ENCODE assay signal across 8 cellular contexts in genomic region chr5:150317048-150318003, GRCh38. TPM values are rescaled to one million over a fixed set of nuclear protein-coding genes. Genes with fewer than 3 reads are reported as not detected.
A peak's percentile ranks its signal among the peaks of the same experiment; 100 is the strongest.
DNase-seq lines count a peak whose midpoint lies in the region; ATAC-seq, FAIRE-seq and TF ChIP-seq lines count a peak whose summit lies in the region.

No MANE protein-coding gene starts in this region.

- intact Hi-C loops in K562 (cut with micrococcal nuclease) (no loop called here), thyroid gland (cut with DNase I) (no loop called here)

- no peak overlapping the region for H2BK15ac ChIP-seq in mesendoderm (replicated peaks; ENCODE audit: low read depth)

- H3K79me1 ChIP-seq in mesendoderm (ENCODE audit: low read length) = no peaks in the 10 kb centered on the region

- H3K4ac ChIP-seq in mesendoderm (ENCODE audit: low read depth, low read length) = no peak overlapping the region

- peaks cover 8 to 29% of the 10 kb centered on the region in 2 experiments; a peak in 4 of 5 replicates for H3K27me3 ChIP-seq in K562 (ENCODE audit: control insufficient read depth in 2 of 2, insufficient read depth in 2 of 2, low read length in 2 of 2)
- no peaks in the 10 kb centered on the region for H3K27me3 ChIP-seq in mesendoderm (ENCODE audit: insufficient read depth, low read length, poor library complexity)
- H3K27me3 ChIP-seq in thyroid gland = no peaks in the 10 kb centered on the region

- peaks cover 0 to 4% of the 10 kb centered on the region in 2 experiments; a peak in 2 of 5 replicates for H3K4me1 ChIP-seq in K562 (replicated peaks in 1 of 2; ENCODE audit: control insufficient read depth in 2 of 2, insufficient read depth in 2 of 2, low read length in 2 of 2)
- H3K4me1 ChIP-seq in mesendoderm (ENCODE audit: control insufficient read depth, low read depth, low read length) = peaks cover 5% of the 10 kb centered on the region
- H3K4me1 ChIP-seq in thyroid gland = peaks cover 5 to 8% of the 10 kb centered on the region in 2 donors

- in situ Hi-C loops in K562 (cut with MboI) = no loop called here

- H4K8ac ChIP-seq in mesendoderm (ENCODE audit: low read depth, low read length) = no peak overlapping the region

- H3K79me2 ChIP-seq in K562 (ENCODE audit: control insufficient read depth, insufficient read depth, low read length) (no peaks in the 10 kb centered on the region), mesendoderm (ENCODE audit: control insufficient read depth, insufficient read depth, low read length) (no peaks in the 10 kb centered on the region)

- no peak for TF ChIP-seq POLR2A in K562 (conservative IDR thresholded peaks at IDR 0.05)
- TF ChIP-seq POLR2A in thyroid gland (IDR thresholded peaks at IDR 0.05) = no peak

- H3K4me3 ChIP-seq in AG10803 (ENCODE audit: low read length) (no peak overlapping the region), K562 (no peak overlapping the region), mesendoderm (ENCODE audit: low read length) (no peak overlapping the region), thyroid gland (replicated peaks in 1 of 3) (no peak overlapping the region)

- no peak overlapping the region for H4K5ac ChIP-seq in mesendoderm (ENCODE audit: low read length)

- BruUV-seq in K562 (replicated peaks; lab: Mats Ljungman, UMichigan) = no TSS peak

- no peak for FAIRE-seq in K562 (lab: Jason Lieb, UNC)

- no peak overlapping the region for H3K4me2 ChIP-seq in K562 (ENCODE audit: insufficient read depth, low read length)
- H3K4me2 ChIP-seq in mesendoderm (ENCODE audit: low read length) = no peak overlapping the region

- H2BK120ac ChIP-seq in mesendoderm (ENCODE audit: low read depth, low read length) = no peak overlapping the region

- WGBS in K562 (ENCODE audit: insufficient coverage, low coverage, missing lambda C conversion rate) = 5% methylated on average over 10 of the region's 11 CpGs
- WGBS in mesendoderm (ENCODE audit: extremely low coverage, insufficient coverage, low lambda C conversion rate) = no CpG with 5 or more reads among the region's 11 CpGs
- WGBS in thyroid gland, 2 donors = 80 to 87% methylated on average over 11 of the region's 11 CpGs

- ATAC-seq in K562 (peak; percentile 54), GM18498 (IDR thresholded peaks at IDR 0.05; ENCODE audit: unreplicated experiment) (no peak)

- no peak overlapping the region for H2BK5ac ChIP-seq in mesendoderm (ENCODE audit: low read length)

- H3K9ac ChIP-seq in K562 (ENCODE audit: insufficient read depth in 1 of 2, low read depth in 2 of 2, low read length in 2 of 2) (peak overlapping the region in 1 of 2 experiments; percentile 43; a peak in 1 of 4 replicates), mesendoderm (ENCODE audit: low read length) (no peak overlapping the region)

- CTCF ChIA-PET in K562 (lab: Yijun Ruan, JAX; ENCODE audit: low intra/inter-chr PET ratio) = no interaction called here

- DNase-seq in AG10803 (ENCODE audit: low read depth) (peak; percentile 85), HS-27A (ENCODE audit: low read depth) (peak; percentile 77), K562 (ENCODE audit: extremely low read depth in 1 of 4, low spot score in 3 of 4) (peak; percentile 22 to 56 (median 27)), mesendoderm (peak; percentile 95), SIG-M5 (lab: John Stamatoyannopoulos, UW) (no peak), retina (no peak), thyroid gland (no peak)

- H2AFZ ChIP-seq in K562 (ENCODE audit: low read depth, low read length) = no peak overlapping the region

- TF ChIP-seq RAD21 in K562 (CRISPR knock-in tag; conservative IDR thresholded peaks at IDR 0.05 in 1 of 2, IDR thresholded peaks at IDR 0.05 in 1 of 2) = no peak

- no peaks in the 10 kb centered on the region; the same call in 1 of the 2 replicates for H3K9me3 ChIP-seq in K562 (replicated peaks; ENCODE audit: control insufficient read depth, insufficient read depth, low read depth, low read length)
- H3K9me3 ChIP-seq in thyroid gland = no peaks in the 10 kb centered on the region

- peaks cover 2% of the 10 kb centered on the region; the same call in 1 of the 2 replicates for H4K20me1 ChIP-seq in K562 (replicated peaks; ENCODE audit: control insufficient read depth, insufficient read depth, low read length)

- TF ChIP-seq CTCF in AG10803 (conservative IDR thresholded peaks at IDR 0.05; ENCODE audit: low read length) (no peak), K562 (IDR thresholded peaks at IDR 0.05 in 2 of 3, conservative IDR thresholded peaks at IDR 0.05 in 1 of 3; ENCODE audit: insufficient read depth in 2 of 3, low read depth in 1 of 3, low read length in 3 of 3) (no peak), thyroid gland (IDR thresholded peaks at IDR 0.05) (no peak)

- H2AK5ac ChIP-seq in mesendoderm (ENCODE audit: low read length) = no peak overlapping the region

- POLR2A ChIA-PET in K562 (lab: Yijun Ruan, JAX) = interaction anchor here (0.7 kb wide), 1 partner anchor 9 kb away, joined by 3 read pairs; no protein-coding TSS in a partner anchor

- no peak; the same call in 1 of the 2 replicates for TF ChIP-seq EP300 in K562 (IDR thresholded peaks at IDR 0.05; ENCODE audit: low read length)

- H3K36me3 ChIP-seq in K562 (ENCODE audit: control insufficient read depth, insufficient read depth, low read length) (no peaks in the 10 kb centered on the region), mesendoderm (ENCODE audit: control insufficient read depth, insufficient read depth, low read length) (no peaks in the 10 kb centered on the region), thyroid gland (no peaks in the 10 kb centered on the region)

- no peak overlapping the region for H3K27ac ChIP-seq in K562 (ENCODE audit: extremely low read depth, low read depth, low read length)
- H3K27ac ChIP-seq in mesendoderm (ENCODE audit: low read depth, low read length) = no peak overlapping the region
- H3K27ac ChIP-seq in thyroid gland = no peak overlapping the region

- H3K18ac ChIP-seq in mesendoderm (ENCODE audit: low read length) = no peak overlapping the region

- no peaks in the 10 kb centered on the region for H3K9me1 ChIP-seq in K562 (ENCODE audit: control insufficient read depth, insufficient read depth, low read length)

- H3K56ac ChIP-seq in mesendoderm (ENCODE audit: low read length) = peak overlapping the region; percentile 30

- H3K23ac ChIP-seq in mesendoderm (ENCODE audit: low read length) = peak overlapping the region; percentile 6

RNA-seq across cellular contexts. Expression of gene ARSI, which starts 14.6 kb away (rescaled TPM):
- not detected in 2 replicates for total RNA-seq in K562 (2011; cell fraction: chromatin; rRNA removed; ENCODE audit: low replicate concordance)
- 0.26 TPM in 1 of 2 replicates, not detected in the other for total RNA-seq in K562 (2011; cell fraction: nucleolus; rRNA removed)
- not detected in 2 replicates for total RNA-seq in K562 (2011; cell fraction: nucleoplasm; rRNA removed)
- 0.12 TPM in 1 of 2 replicates, not detected in the other for total RNA-seq in K562 (2014; rRNA removed)
- total RNA-seq in K562 (2014; rRNA removed; fragmentation: Illumina TruSeq; extraction: Trizol) = not detected in 2 replicates
- total RNA-seq in K562 (2015; rRNA removed; fragmentation: Illumina TruSeq; extraction: Trizol) = not detected in 2 replicates
- total RNA-seq in K562 (2021) = 0.04 TPM in 2 replicates
- 0.07 TPM in 1 of 2 replicates, not detected in the other for polyA plus RNA-seq in K562 (2011; rRNA removed)
- 0.16 TPM in 1 of 2 replicates, not detected in the other for polyA plus RNA-seq in K562 (2011; cell fraction: cytosol; rRNA removed)
- not detected in 2 replicates for polyA plus RNA-seq in K562 (2011; cell fraction: nucleus; rRNA removed)
- 0.08 TPM in 1 of 2 replicates, not detected in the other for polyA plus RNA-seq in K562 (2012)
- not detected in 2 replicates for polyA plus RNA-seq in K562 (2014; fragmentation: Illumina TruSeq; extraction: Trizol)
- polyA plus RNA-seq in K562 (2014; fragmentation: Nextera tagmentation; extraction: Ambion mirVana) = not detected
- not detected in 2 replicates for polyA plus RNA-seq in K562 (2014; rRNA removed)
- polyA minus RNA-seq in K562 (2011; rRNA and poly(A)+ RNA removed) = not detected in 2 replicates
- polyA minus RNA-seq in K562 (2011; cell fraction: cytosol; rRNA and poly(A)+ RNA removed) = not detected in 2 replicates
- not detected in 2 replicates for polyA minus RNA-seq in K562 (2011; cell fraction: nucleus; rRNA and poly(A)+ RNA removed)
- polyA plus RNA-seq in mesendoderm (2013, experiment 1 of 2) = 2.4 TPM
- polyA plus RNA-seq in mesendoderm (2013, experiment 2 of 2) = 2.6 TPM
- under 1 TPM in 2 of 4 donors, not detected in 2; 0.22 to 0.67 TPM for total RNA-seq in thyroid gland

RNA-seq across cellular contexts. Expression of gene CAMK2A, which starts 27.8 kb away (rescaled TPM):
- 0.19 TPM in 1 of 2 replicates, not detected in the other for total RNA-seq in K562 (2011; cell fraction: chromatin; rRNA removed; ENCODE audit: low replicate concordance)
- 0.17 TPM in 1 of 2 replicates, not detected in the other for total RNA-seq in K562 (2011; cell fraction: nucleolus; rRNA removed)
- total RNA-seq in K562 (2011; cell fraction: nucleoplasm; rRNA removed) = 0.07 TPM in 1 of 2 replicates, not detected in the other
- total RNA-seq in K562 (2014; rRNA removed) (0.18 TPM in 1 of 2 replicates, not detected in the other), K562 (2014; rRNA removed; fragmentation: Illumina TruSeq; extraction: Trizol) (not detected in 2 replicates), K562 (2015; rRNA removed; fragmentation: Illumina TruSeq; extraction: Trizol) (0.04 TPM in 2 replicates), K562 (2021) (0.13 TPM in 1 of 2 replicates, not detected in the other), thyroid gland (not detected)
- polyA plus RNA-seq in K562 (2011; rRNA removed) (not detected in 2 replicates), K562 (2014; fragmentation: Illumina TruSeq; extraction: Trizol) (0.10 TPM in 1 of 2 replicates, not detected in the other), K562 (2014; fragmentation: Nextera tagmentation; extraction: Ambion mirVana) (not detected), K562 (2014; rRNA removed) (0.01 and 0.28 TPM in 2 replicates)
- not detected in 2 replicates for polyA plus RNA-seq in K562 (2011; cell fraction: cytosol; rRNA removed)
- polyA plus RNA-seq in K562 (2011; cell fraction: nucleus; rRNA removed) = 0.11 TPM in 2 replicates
- 0.05 and 0.24 TPM in 2 replicates for polyA plus RNA-seq in K562 (2012)
- not detected in 2 replicates for polyA minus RNA-seq in K562 (2011; rRNA and poly(A)+ RNA removed)
- polyA minus RNA-seq in K562 (2011; cell fraction: cytosol; rRNA and poly(A)+ RNA removed) = not detected in 2 replicates
- polyA minus RNA-seq in K562 (2011; cell fraction: nucleus; rRNA and poly(A)+ RNA removed) = 0.22 TPM in 1 of 2 replicates, not detected in the other
- polyA plus RNA-seq in mesendoderm (2013, experiment 1 of 2) = 0.01 TPM
- not detected for polyA plus RNA-seq in mesendoderm (2013, experiment 2 of 2)

RNA-seq across cellular contexts. Expression of gene TCOF1, which starts 40.2 kb away (rescaled TPM):
- 85.2 and 176 TPM in 2 replicates for total RNA-seq in K562 (2011; cell fraction: chromatin; rRNA removed; ENCODE audit: low replicate concordance)
- total RNA-seq in K562 (2011; cell fraction: nucleolus; rRNA removed) = 76.1 and 89.9 TPM in 2 replicates
- total RNA-seq in K562 (2011; cell fraction: nucleoplasm; rRNA removed) = 70.8 and 76.0 TPM in 2 replicates
- 75.9 and 93.5 TPM in 2 replicates for total RNA-seq in K562 (2014; rRNA removed)
- 49.7 and 61.8 TPM in 2 replicates for total RNA-seq in K562 (2014; rRNA removed; fragmentation: Illumina TruSeq; extraction: Trizol)
- 61.7 and 65.3 TPM in 2 replicates for total RNA-seq in K562 (2015; rRNA removed; fragmentation: Illumina TruSeq; extraction: Trizol)
- 122 and 134 TPM in 2 replicates for total RNA-seq in K562 (2021)
- polyA plus RNA-seq in K562 (2011; rRNA removed) = 20.7 and 23.9 TPM in 2 replicates
- polyA plus RNA-seq in K562 (2011; cell fraction: cytosol; rRNA removed) = 20.8 and 26.5 TPM in 2 replicates
- 58.2 and 91.5 TPM in 2 replicates for polyA plus RNA-seq in K562 (2011; cell fraction: nucleus; rRNA removed)
- 49.5 and 79.5 TPM in 2 replicates for polyA plus RNA-seq in K562 (2012)
- 98.6 and 113 TPM in 2 replicates for polyA plus RNA-seq in K562 (2014; fragmentation: Illumina TruSeq; extraction: Trizol)
- polyA plus RNA-seq in K562 (2014; fragmentation: Nextera tagmentation; extraction: Ambion mirVana) = 10 to 100 TPM in 1 of 2 experiments, 1 to 10 TPM in 1; 9.8 to 17.3 TPM
- 53.9 and 64.1 TPM in 2 replicates for polyA plus RNA-seq in K562 (2014; rRNA removed)
- polyA minus RNA-seq in K562 (2011; rRNA and poly(A)+ RNA removed) = 20.0 and 23.5 TPM in 2 replicates
- 44.1 and 48.4 TPM in 2 replicates for polyA minus RNA-seq in K562 (2011; cell fraction: cytosol; rRNA and poly(A)+ RNA removed)
- polyA minus RNA-seq in K562 (2011; cell fraction: nucleus; rRNA and poly(A)+ RNA removed) = 32.2 and 34.8 TPM in 2 replicates
- 79.8 TPM for polyA plus RNA-seq in mesendoderm (2013, experiment 1 of 2)
- 80.6 TPM for polyA plus RNA-seq in mesendoderm (2013, experiment 2 of 2)
- 10 to 100 TPM; 20.7 to 28.0 (median 25.3) TPM for total RNA-seq in thyroid gland

Comparison
In these comparisons a context has a peak if more than half of its experiments do, and no peak if none do; other contexts are left out.
1. DNase-seq: peak in AG10803 (single experiment), HS-27A (single experiment), K562 (4 of 4) and mesendoderm (single experiment); none in SIG-M5 (single experiment), retina (single experiment) and thyroid gland (0 of 2).